ENCODE assay signal across 8 cellular contexts in the genomic region with DNA sequence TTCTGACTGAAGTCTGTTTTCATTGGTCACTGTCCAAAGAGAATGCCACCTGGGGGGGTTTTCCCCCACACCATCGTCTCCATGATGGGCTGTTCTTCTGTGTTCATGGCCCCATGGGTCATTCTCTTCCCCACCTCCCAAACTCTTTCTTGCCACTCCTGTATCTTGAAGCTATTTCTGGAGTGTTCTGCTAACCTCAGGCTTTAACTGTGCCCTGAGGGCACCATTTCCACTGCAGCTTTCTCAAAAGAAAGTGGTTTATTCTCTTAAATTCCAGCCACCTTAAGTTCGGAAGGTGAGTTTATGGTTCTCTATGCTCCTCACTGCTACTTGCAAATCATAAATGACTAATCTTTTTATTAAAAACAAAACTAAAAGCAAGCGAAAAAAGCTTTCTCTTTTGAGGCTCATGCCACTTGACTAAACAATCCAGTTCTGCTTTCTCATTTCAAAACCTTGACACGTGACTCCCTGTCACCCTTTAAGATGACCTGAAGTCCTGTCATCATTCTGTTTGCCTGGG. TPM values are rescaled to one million over a fixed set of nuclear protein-coding genes. Genes with fewer than 3 reads are reported as not detected.
A peak's percentile ranks its signal among the peaks of the same experiment; 100 is the strongest.
DNase-seq lines count a peak whose midpoint lies in the region; ATAC-seq and TF ChIP-seq lines count a peak whose summit lies in the region.

No MANE protein-coding gene starts in this region.

- no peak for TF ChIP-seq CTCF in activated CD8-positive, alpha-beta T cell treated with anti-CD3 and anti-CD28 coated beads for 36 hours (IDR thresholded peaks at IDR 0.05)
- TF ChIP-seq CTCF in osteoblast (IDR thresholded peaks at IDR 0.05; ENCODE audit: extremely low read depth, low read depth, low read length), result no peak

- peak; percentile 45 for TF ChIP-seq POLR2A in GM19099 (IDR thresholded peaks at IDR 0.05; ENCODE audit: extremely low read depth, insufficient read length, low read depth)

- CTCF ChIA-PET in activated CD8-positive, alpha-beta T cell treated with anti-CD3 and anti-CD28 coated beads for 36 hours (lab: Charles Lee), result interaction anchor here (0.8 to 1.3 kb wide), 2 partner anchors 11 to 41 kb away, joined by 3 to 4 read pairs; no protein-coding TSS in a partner anchor

- ATAC-seq in CD4-positive, CD25-positive, alpha-beta regulatory T cell (ENCODE audit: low read depth in 2 of 2), result peak; percentile 82 to 86
- peak; percentile 88 for ATAC-seq in HG03103 (IDR thresholded peaks at IDR 0.05; ENCODE audit: low read depth, unreplicated experiment)
- peak; percentile 97 for ATAC-seq in activated CD8-positive, alpha-beta T cell treated with anti-CD3 and anti-CD28 coated beads for 36 hours

- H3K27ac Mint-ChIP-seq in CD4-positive, CD25-positive, alpha-beta regulatory T cell, result peak overlapping the region; percentile 43 to 90 (median 74)
- peak overlapping the region; percentile 91 for H3K27ac Mint-ChIP-seq in activated CD8-positive, alpha-beta T cell treated with anti-CD3 and anti-CD28 coated beads for 36 hours

- DNase-seq in CD4-positive, CD25-positive, alpha-beta regulatory T cell, result peak in 2 of 3 donors; percentile 46 to 89
- peak; percentile 50 for DNase-seq in activated CD8-positive, alpha-beta T cell treated with anti-CD3 and anti-CD28 coated beads for 36 hours
- DNase-seq in NCI-H128 (lab: John Stamatoyannopoulos, UW; ENCODE audit: unreplicated experiment) (no peak), ureter (ENCODE audit: low spot score) (no peak), osteoblast (ENCODE audit: insufficient read length, low spot score, missing footprints) (no peak), NCI-H345 (lab: John Stamatoyannopoulos, UW) (no peak)

- intact Hi-C loops in activated CD8-positive, alpha-beta T cell treated with anti-CD3 and anti-CD28 coated beads for 36 hours (cut with micrococcal nuclease), result no loop called here

- no peaks in the 10 kb centered on the region for H3K9me3 ChIP-seq in CD4-positive, CD25-positive, alpha-beta regulatory T cell (ENCODE audit: control insufficient read depth in 2 of 2, low read length in 2 of 2)
- H3K9me3 ChIP-seq in osteoblast (ENCODE audit: low read depth, low read length), result no peaks in the 10 kb centered on the region

- H3K9me3 Mint-ChIP-seq in CD4-positive, CD25-positive, alpha-beta regulatory T cell, result no peaks in the 10 kb centered on the region
- peaks cover 1% of the 10 kb centered on the region for H3K9me3 Mint-ChIP-seq in activated CD8-positive, alpha-beta T cell treated with anti-CD3 and anti-CD28 coated beads for 36 hours

- peak overlapping the region; percentile 39 for H3K27ac ChIP-seq in CD4-positive, CD25-positive, alpha-beta regulatory T cell (ENCODE audit: insufficient read depth, low read length, poor library complexity, severe bottlenecking)
- no peak overlapping the region for H3K27ac ChIP-seq in osteoblast (ENCODE audit: low read depth, low read length)

- H2AFZ ChIP-seq in osteoblast (ENCODE audit: low read length), result no peak overlapping the region

- no peaks in the 10 kb centered on the region for H3K36me3 ChIP-seq in CD4-positive, CD25-positive, alpha-beta regulatory T cell (ENCODE audit: control insufficient read depth, insufficient read depth, low read length)
- no peaks in the 10 kb centered on the region for H3K36me3 ChIP-seq in osteoblast (ENCODE audit: insufficient read depth, low read length)

- POLR2A ChIA-PET in activated CD8-positive, alpha-beta T cell treated with anti-CD3 and anti-CD28 coated beads for 36 hours (lab: Charles Lee), result interaction anchor here (0.7 to 1.1 kb wide), 6 partner anchors 8 to 66 kb away, joined by 3 to 7 read pairs (median 4); no protein-coding TSS in a partner anchor

- peak overlapping the region; percentile 70 for H3K4me3 ChIP-seq in CD4-positive, CD25-positive, alpha-beta regulatory T cell (ENCODE audit: low read depth, low read length)
- H3K4me3 ChIP-seq in osteoblast (ENCODE audit: insufficient read depth, low read length), result no peak overlapping the region

- H3K27me3 ChIP-seq in CD4-positive, CD25-positive, alpha-beta regulatory T cell (ENCODE audit: control insufficient read depth, insufficient read depth, low read length), result no peaks in the 10 kb centered on the region
- no peaks in the 10 kb centered on the region for H3K27me3 ChIP-seq in osteoblast (ENCODE audit: insufficient read depth, low read length)

- no peaks in the 10 kb centered on the region for H3K36me3 Mint-ChIP-seq in CD4-positive, CD25-positive, alpha-beta regulatory T cell
- no peaks in the 10 kb centered on the region for H3K36me3 Mint-ChIP-seq in activated CD8-positive, alpha-beta T cell treated with anti-CD3 and anti-CD28 coated beads for 36 hours (ENCODE audit: low read depth)

- H3K4me1 ChIP-seq in CD4-positive, CD25-positive, alpha-beta regulatory T cell (ENCODE audit: control insufficient read depth, insufficient read depth, low read length, poor library complexity, severe bottlenecking), result peaks cover 4% of the 10 kb centered on the region
- H3K4me1 ChIP-seq in osteoblast (ENCODE audit: insufficient read depth, low read length), result peaks cover 8% of the 10 kb centered on the region

- no peak overlapping the region for H3K4me2 ChIP-seq in osteoblast (ENCODE audit: insufficient read depth, low read length)

- H3K27me3 Mint-ChIP-seq in CD4-positive, CD25-positive, alpha-beta regulatory T cell, result peaks cover 4% of the 10 kb centered on the region
- H3K27me3 Mint-ChIP-seq in activated CD8-positive, alpha-beta T cell treated with anti-CD3 and anti-CD28 coated beads for 36 hours, result no peaks in the 10 kb centered on the region

- no peaks in the 10 kb centered on the region for H4K20me1 ChIP-seq in osteoblast (ENCODE audit: insufficient read depth, low read length)

- no peaks in the 10 kb centered on the region for H3K79me2 ChIP-seq in osteoblast (ENCODE audit: insufficient read depth, low read length)

- peaks cover 0 to 23% (median 8%) of the 10 kb centered on the region in 4 donors for H3K4me1 Mint-ChIP-seq in CD4-positive, CD25-positive, alpha-beta regulatory T cell
- peaks cover 26% of the 10 kb centered on the region for H3K4me1 Mint-ChIP-seq in activated CD8-positive, alpha-beta T cell treated with anti-CD3 and anti-CD28 coated beads for 36 hours (ENCODE audit: low read depth)

- peak overlapping the region in 3 of 4 donors; percentile 1 to 56 (median 10) for H3K4me3 Mint-ChIP-seq in CD4-positive, CD25-positive, alpha-beta regulatory T cell
- H3K4me3 Mint-ChIP-seq in activated CD8-positive, alpha-beta T cell treated with anti-CD3 and anti-CD28 coated beads for 36 hours, result peak overlapping the region; percentile 55

RNA-seq across cellular contexts. Expression of a gene that starts 7.4 kb away (rescaled TPM):
- 86.4 TPM for total RNA-seq in CD4-positive, CD25-positive, alpha-beta regulatory T cell
- 10 to 100 TPM; 44.1 to 56.0 (median 50.3) TPM for polyA plus RNA-seq in CD4-positive, CD25-positive, alpha-beta regulatory T cell
- 10 to 100 TPM; 61.9 to 64.8 TPM for total RNA-seq in activated CD8-positive, alpha-beta T cell treated with anti-CD3 and anti-CD28 coated beads for 36 hours
- total RNA-seq in ureter (8.0 TPM), osteoblast (14.8 and 29.8 TPM in 2 replicates)

Comparison
In these comparisons a context has a peak if more than half of its experiments do, and no peak if none do; other contexts are left out.
1. DNase-seq: peak in CD4-positive, CD25-positive, alpha-beta regulatory T cell (2 of 3) and activated CD8-positive, alpha-beta T cell treated with anti-CD3 and anti-CD28 coated beads for 36 hours (single experiment); none in NCI-H128 (single experiment), ureter (single experiment), osteoblast (single experiment) and NCI-H345 (single experiment).
2. Peak in every context shown above with its lines, with median percentiles within 50 percentile points of each other: ATAC-seq.